1 cellular context compared by ENCODE assay signal in the genomic region with DNA sequence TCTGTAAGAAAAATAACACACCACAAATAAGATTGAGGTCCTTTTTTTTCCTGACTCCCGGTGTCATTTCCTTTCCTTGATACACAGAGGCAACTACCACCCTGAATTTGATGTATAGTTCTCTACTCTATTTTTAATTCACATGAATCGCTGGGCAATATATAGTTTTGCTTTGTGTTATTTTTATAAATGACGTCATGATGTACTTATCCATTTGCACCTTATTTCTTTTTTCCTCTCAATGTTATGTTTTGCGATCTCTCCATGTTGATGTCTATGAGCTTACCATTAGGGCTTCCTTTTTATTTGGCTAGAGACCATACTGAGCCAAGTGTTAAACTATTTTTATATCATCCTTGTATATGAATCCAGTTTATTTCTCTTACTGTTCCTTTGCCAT.
TF ChIP-seq lines count a peak whose summit lies in the region.

No MANE protein-coding gene starts in this region.

TF ChIP-seq in HepG2, 621 proteins besides CTCF, POLR2A, EP300 and RAD21 (continued from another document):
- no peak for TF ChIP-seq ETS1 (CRISPR knock-in tag; IDR thresholded peaks at IDR 0.05)
- no peak for TF ChIP-seq ARHGAP35 (CRISPR knock-in tag; IDR thresholded peaks at IDR 0.05; ENCODE audit: borderline replicate concordance)
- TF ChIP-seq DPF2 (CRISPR knock-in tag; IDR thresholded peaks at IDR 0.05; ENCODE audit: borderline replicate concordance, low read depth): no peak
- no peak for TF ChIP-seq RARG (CRISPR knock-in tag; IDR thresholded peaks at IDR 0.05; ENCODE audit: low read depth)
- no peak for TF ChIP-seq CBX2 (IDR thresholded peaks at IDR 0.05; ENCODE audit: low read depth, low read length)
- TF ChIP-seq CBX2 (CRISPR knock-in tag; IDR thresholded peaks at IDR 0.05; ENCODE audit: low read depth): no peak
- TF ChIP-seq ZNF768 (CRISPR knock-in tag; IDR thresholded peaks at IDR 0.05): no peak
- TF ChIP-seq PRDM10 (CRISPR knock-in tag; IDR thresholded peaks at IDR 0.05; ENCODE audit: low read depth): no peak
- TF ChIP-seq PAF1 (CRISPR knock-in tag; IDR thresholded peaks at IDR 0.05): no peak
TF ChIP-seq in HepG2: peak in this region for 2.
